ENCODE assay signal across 9 cellular contexts in the genomic region with DNA sequence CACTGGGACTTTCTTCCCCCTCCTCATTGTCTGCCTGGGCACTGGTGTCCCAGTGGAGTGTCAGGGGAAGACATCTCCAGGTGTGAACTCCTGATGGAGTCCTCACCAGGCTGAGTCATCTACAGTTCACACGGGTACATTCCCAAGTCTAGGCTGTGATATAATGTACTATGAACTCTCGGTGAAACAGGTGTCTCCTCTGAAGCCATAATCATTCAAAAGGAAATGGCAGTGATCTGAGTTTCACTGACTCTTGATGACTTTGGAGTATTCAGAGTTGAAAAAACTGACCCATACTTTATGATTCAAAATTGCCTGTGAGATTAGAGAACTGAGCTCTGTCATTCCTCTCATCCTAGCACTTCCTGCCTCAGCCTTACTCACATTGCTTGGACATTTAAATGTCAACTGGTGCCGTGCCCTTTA. TPM values are rescaled to one million over a fixed set of nuclear protein-coding genes. Genes with fewer than 3 reads are reported as not detected.
DNase-seq lines count a peak whose midpoint lies in the region; ATAC-seq lines count a peak whose summit lies in the region.
"Had no signal": no experiment of that assay in that cellular context is flagged by ENCODE, and none has a peak within 500 bp of the region (broad histone marks: within the 10 kb centered on the region; RNA-seq: fewer than 3 reads in every experiment).

No MANE protein-coding gene starts in this region.

- no peaks in the 10 kb centered on the region for H3K9me3 Mint-ChIP-seq in T-helper 1 cell treated with Interleukin-12 subunit alpha and Interleukin-12 subunit beta and Interleukin-4 antibody, amounts not matched to agents 30 μg/mL and 1 μg/mL, for 36 hours
- H3K9me3 Mint-ChIP-seq in activated T-helper 2 cell treated with anti-CD3 and anti-CD28 coated beads, Interferon-gamma antibody, Interleukin-2, Interleukin-4, amounts not matched to agents 10 μg/mL and 5 μg/mL and 100 μg/mL, durations not matched to agents 14 hours and 24 hours and 36 hours = no peaks in the 10 kb centered on the region

- peaks cover 15% of the 10 kb centered on the region for H3K4me1 Mint-ChIP-seq in T-helper 1 cell treated with Interleukin-12 subunit alpha and Interleukin-12 subunit beta and Interleukin-4 antibody, amounts not matched to agents 30 μg/mL and 1 μg/mL, for 36 hours (ENCODE audit: low read depth)
- H3K4me1 Mint-ChIP-seq in activated T-helper 2 cell treated with anti-CD3 and anti-CD28 coated beads, Interferon-gamma antibody, Interleukin-2, Interleukin-4, amounts not matched to agents 10 μg/mL and 5 μg/mL and 100 μg/mL, durations not matched to agents 14 hours and 24 hours and 36 hours (ENCODE audit: low read depth) = peaks cover 12% of the 10 kb centered on the region

- DNase-seq in activated CD8-positive, alpha-beta memory T cell treated with anti-CD3 and anti-CD28 coated beads for 24 hours = peak; percentile 57
- DNase-seq in activated CD8-positive, alpha-beta memory T cell treated with anti-CD3 and anti-CD28 coated beads, Interleukin-2, amount 50 U/mL, for 48 hours = no peak
- no peak for DNase-seq in stimulated activated naive CD8-positive, alpha-beta T cell treated with anti-CD3 and anti-CD28 coated beads, Interleukin-15, Interleukin-2, amounts not matched to agents 100 U/mL and 50 U/mL, for 24 hours
- no peak for DNase-seq in activated T-helper 2 cell treated with anti-CD3 and anti-CD28 coated beads, Interferon-gamma antibody, Interleukin-2, Interleukin-4, amounts not matched to agents 10 μg/mL and 5 μg/mL and 100 μg/mL, durations not matched to agents 14 hours and 24 hours and 36 hours (ENCODE audit: low spot score)
- no peak for DNase-seq in HK-2 (ENCODE audit: unreplicated experiment)
- DNase-seq in activated effector memory CD4-positive, alpha-beta T cell treated with anti-CD3 and anti-CD28 coated beads, Interleukin-2, amount 50 U/mL, for 16 hours = no peak
- DNase-seq: heart left ventricle had no signal

- H3K27ac Mint-ChIP-seq in T-helper 1 cell treated with Interleukin-12 subunit alpha and Interleukin-12 subunit beta and Interleukin-4 antibody, amounts not matched to agents 30 μg/mL and 1 μg/mL, for 36 hours = peak overlapping the region; percentile 31
- H3K27ac Mint-ChIP-seq in activated T-helper 2 cell treated with anti-CD3 and anti-CD28 coated beads, Interferon-gamma antibody, Interleukin-2, Interleukin-4, amounts not matched to agents 10 μg/mL and 5 μg/mL and 100 μg/mL, durations not matched to agents 14 hours and 24 hours and 36 hours = no peak overlapping the region

- H3K27me3 Mint-ChIP-seq in T-helper 1 cell treated with Interleukin-12 subunit alpha and Interleukin-12 subunit beta and Interleukin-4 antibody, amounts not matched to agents 30 μg/mL and 1 μg/mL, for 36 hours (ENCODE audit: low read depth) = peaks cover 29% of the 10 kb centered on the region
- H3K27me3 Mint-ChIP-seq in activated T-helper 2 cell treated with anti-CD3 and anti-CD28 coated beads, Interferon-gamma antibody, Interleukin-2, Interleukin-4, amounts not matched to agents 10 μg/mL and 5 μg/mL and 100 μg/mL, durations not matched to agents 14 hours and 24 hours and 36 hours (ENCODE audit: low read depth) = peaks cover 14% of the 10 kb centered on the region

- peak overlapping the region; percentile 29 for H3K4me3 Mint-ChIP-seq in T-helper 1 cell treated with Interleukin-12 subunit alpha and Interleukin-12 subunit beta and Interleukin-4 antibody, amounts not matched to agents 30 μg/mL and 1 μg/mL, for 36 hours
- H3K4me3 Mint-ChIP-seq in activated T-helper 2 cell treated with anti-CD3 and anti-CD28 coated beads, Interferon-gamma antibody, Interleukin-2, Interleukin-4, amounts not matched to agents 10 μg/mL and 5 μg/mL and 100 μg/mL, durations not matched to agents 14 hours and 24 hours and 36 hours (ENCODE audit: low read depth) = no peak overlapping the region

- no peaks in the 10 kb centered on the region for H3K36me3 Mint-ChIP-seq in T-helper 1 cell treated with Interleukin-12 subunit alpha and Interleukin-12 subunit beta and Interleukin-4 antibody, amounts not matched to agents 30 μg/mL and 1 μg/mL, for 36 hours (ENCODE audit: low read depth)
- no peaks in the 10 kb centered on the region for H3K36me3 Mint-ChIP-seq in activated T-helper 2 cell treated with anti-CD3 and anti-CD28 coated beads, Interferon-gamma antibody, Interleukin-2, Interleukin-4, amounts not matched to agents 10 μg/mL and 5 μg/mL and 100 μg/mL, durations not matched to agents 14 hours and 24 hours and 36 hours (ENCODE audit: low read depth)

- ATAC-seq in HG03025 (IDR thresholded peaks at IDR 0.05; ENCODE audit: low FRiP score, unreplicated experiment) = peak; percentile 16
- peak; percentile 59 for ATAC-seq in stimulated activated naive CD8-positive, alpha-beta T cell treated with anti-CD3 and anti-CD28 coated beads, Interleukin-15, Interleukin-2, amounts not matched to agents 100 U/mL and 50 U/mL, for 24 hours

- intact Hi-C loops in activated T-helper 2 cell treated with anti-CD3 and anti-CD28 coated beads, Interferon-gamma antibody, Interleukin-2, Interleukin-4, amounts not matched to agents 10 μg/mL and 5 μg/mL and 100 μg/mL, durations not matched to agents 14 hours and 24 hours and 36 hours (cut with micrococcal nuclease) = no loop called here

RNA-seq across cellular contexts. Expression of a gene that starts 9.1 kb away (rescaled TPM):
- not detected in 2 replicates for total RNA-seq in activated T-helper 2 cell treated with anti-CD3 and anti-CD28 coated beads, Interferon-gamma antibody, Interleukin-2, Interleukin-4, amounts not matched to agents 10 μg/mL and 5 μg/mL and 100 μg/mL, durations not matched to agents 14 hours and 24 hours and 36 hours
